In genomic region chr2:183078163-183078466, GRCh38 we compare ENCODE assay signal across 8 cellular contexts. TPM values are rescaled to one million over a fixed set of nuclear protein-coding genes. Genes with fewer than 3 reads are reported as not detected.
DNase-seq lines count a peak whose midpoint lies in the region; ATAC-seq and TF ChIP-seq lines count a peak whose summit lies in the region.

No MANE protein-coding gene starts in this region.

- H3K36me3 ChIP-seq in NT2/D1 (ENCODE audit: insufficient read depth, insufficient read length, low read length) (no peaks in the 10 kb centered on the region), duodenal mucosa (ENCODE audit: control insufficient read depth in 1 of 2, insufficient read depth in 2 of 2, low read length in 2 of 2) (no peaks in the 10 kb centered on the region), aorta (ENCODE audit: control insufficient read depth in 1 of 2, insufficient read depth in 2 of 2, low read length in 1 of 2) (no peaks in the 10 kb centered on the region)

- H3K27me3 ChIP-seq in NT2/D1 (ENCODE audit: insufficient read depth, insufficient read length): no peaks in the 10 kb centered on the region
- no peaks in the 10 kb centered on the region for H3K27me3 ChIP-seq in duodenal mucosa (ENCODE audit: control insufficient read depth in 1 of 2, insufficient read depth in 2 of 2, low read length in 2 of 2)
- H3K27me3 ChIP-seq in aorta (ENCODE audit: control insufficient read depth in 1 of 2, insufficient read depth in 2 of 2, low read length in 1 of 2): no peaks in the 10 kb centered on the region

- intact Hi-C loops in aorta (cut with DNase I): loop anchor here in 1 of 2 donors (2.0 kb wide), 2 partner anchors 39 to 47 kb away; partner anchors contain the start of genes NCKAP1 and NUP35

- H3K4me3 Mint-ChIP-seq in mesothelial cell of epicardium: peak overlapping the region; percentile 87

- ATAC-seq in GM18519 (IDR thresholded peaks at IDR 0.05; ENCODE audit: low FRiP score, unreplicated experiment) (peak; percentile 23), aorta (ENCODE audit: low FRiP score) (peak; percentile 2), HG02678 (IDR thresholded peaks at IDR 0.05; ENCODE audit: unreplicated experiment) (no peak), GM19324 (IDR thresholded peaks at IDR 0.05; ENCODE audit: low FRiP score, unreplicated experiment) (no peak)

- H3K4me1 ChIP-seq in NT2/D1 (ENCODE audit: insufficient read depth, insufficient read length) (no peaks in the 10 kb centered on the region), duodenal mucosa (ENCODE audit: control insufficient read depth in 1 of 2, insufficient read depth in 2 of 2, low read length in 2 of 2) (peaks cover 0 to 6% of the 10 kb centered on the region in 2 donors), aorta (ENCODE audit: control insufficient read depth in 1 of 2, insufficient read depth in 2 of 2, low read length in 2 of 2) (peaks cover 0 to 2% of the 10 kb centered on the region in 2 donors)

- no peaks in the 10 kb centered on the region for H3K36me3 Mint-ChIP-seq in mesothelial cell of epicardium

- DNase-seq in NT2/D1 (ENCODE audit: low read depth, low spot score) (peak; percentile 48), mesothelial cell of epicardium (ENCODE audit: low spot score in 2 of 2, unreplicated experiment in 2 of 2) (no peak), aorta (no peak), GM13976 (ENCODE audit: low spot score) (no peak)

- H3K27ac ChIP-seq in duodenal mucosa (ENCODE audit: low read depth, low read length) (peak overlapping the region; percentile 63), aorta (ENCODE audit: low read depth in 1 of 2, low read length in 2 of 2) (peak overlapping the region in 1 of 2 donors; percentile 94)

- WGBS in aorta, 2 donors: 6 to 7% methylated on average over 8 of the region's 8 CpGs

- no peak for TF ChIP-seq CTCF in mesothelial cell of epicardium (IDR thresholded peaks at IDR 0.05; ENCODE audit: unreplicated experiment)
- TF ChIP-seq CTCF in GM13976 (IDR thresholded peaks at IDR 0.05; ENCODE audit: borderline replicate concordance, control extremely low read depth, extremely low read depth, insufficient read depth, missing control alignments): no peak

- peak overlapping the region; percentile 93 for H3K27ac Mint-ChIP-seq in mesothelial cell of epicardium

- H3K4me1 Mint-ChIP-seq in mesothelial cell of epicardium: peaks cover 7% of the 10 kb centered on the region

- no peaks in the 10 kb centered on the region for H3K9me3 ChIP-seq in NT2/D1 (ENCODE audit: insufficient read depth, low read length)
- H3K9me3 ChIP-seq in duodenal mucosa (ENCODE audit: control insufficient read depth in 1 of 2, low read length in 2 of 2): no peaks in the 10 kb centered on the region
- H3K9me3 ChIP-seq in aorta (ENCODE audit: control insufficient read depth, low read length): no peaks in the 10 kb centered on the region

- no peaks in the 10 kb centered on the region for H3K27me3 Mint-ChIP-seq in mesothelial cell of epicardium (ENCODE audit: low read depth)

- H3K9ac ChIP-seq in NT2/D1 (ENCODE audit: insufficient read length, low read depth): peak overlapping the region; percentile 72
- peak overlapping the region; percentile 82 to 95 for H3K9ac ChIP-seq in duodenal mucosa (ENCODE audit: low read depth in 1 of 2, low read length in 2 of 2)

- peak overlapping the region; percentile 48 for H3K4me3 ChIP-seq in NT2/D1 (ENCODE audit: insufficient read length, low read depth)
- H3K4me3 ChIP-seq in duodenal mucosa (ENCODE audit: low read depth in 1 of 2, low read length in 2 of 2): peak overlapping the region; percentile 91 to 97
- peak overlapping the region; percentile 88 to 94 for H3K4me3 ChIP-seq in aorta (ENCODE audit: low read length in 2 of 2)

- in situ Hi-C loops in GM13976 (cut with MboI; ENCODE audit: low sequenced_read_pairs, unreplicated experiment): no loop called here

- H3K9me3 Mint-ChIP-seq in mesothelial cell of epicardium: no peaks in the 10 kb centered on the region

RNA-seq across cellular contexts. Expression of gene DUSP19, which starts 0.4 kb away (rescaled TPM):
- total RNA-seq in mesothelial cell of epicardium (3.5 to 4.3 TPM (median 4.3 TPM) in 3 replicates), aorta (1 to 10 TPM; 7.1 to 8.1 TPM)
- 1 to 10 TPM; 3.4 to 3.5 TPM for polyA plus RNA-seq in aorta

RNA-seq across cellular contexts. Expression of gene NCKAP1, which starts 39.9 kb away (rescaled TPM):
- total RNA-seq in mesothelial cell of epicardium (98.9 to 106 TPM (median 104 TPM) in 3 replicates), aorta (100 to 1,000 TPM; 192 to 207 TPM)
- 10 to 100 TPM; 73.0 to 75.8 TPM for polyA plus RNA-seq in aorta

RNA-seq across cellular contexts. Expression of gene NUP35, which starts 46.1 kb away (rescaled TPM):
- 17.0 to 22.6 TPM (median 19.8 TPM) in 3 replicates for total RNA-seq in mesothelial cell of epicardium
- 10 to 100 TPM; 14.1 to 17.0 TPM for total RNA-seq in aorta
- 1 to 10 TPM; 7.1 to 7.3 TPM for polyA plus RNA-seq in aorta

Comparison
In these comparisons a context has a peak if more than half of its experiments do, and no peak if none do; other contexts are left out.
1. ATAC-seq: peak in GM18519 (single experiment) and aorta (single experiment); none in HG02678 (single experiment) and GM19324 (single experiment).
2. Peak in every context shown above with its lines, with median percentiles within 50 percentile points of each other: H3K4me3 ChIP-seq.